In genomic region chr10:46524471-46525176, GRCh38 we compare ENCODE assay signal across 12 cellular contexts. TPM values are rescaled to one million over a fixed set of nuclear protein-coding genes. Genes with fewer than 3 reads are reported as not detected.
A peak's percentile ranks its signal among the peaks of the same experiment; 100 is the strongest.
DNase-seq lines count a peak whose midpoint lies in the region; ATAC-seq and TF ChIP-seq lines count a peak whose summit lies in the region.
"Had no signal": no experiment of that assay in that cellular context is flagged by ENCODE, and none has a peak within 500 bp of the region (broad histone marks: within the 10 kb centered on the region; RNA-seq: fewer than 3 reads in every experiment).

No MANE protein-coding gene starts in this region.

- TF ChIP-seq CTCF in retinal pigment epithelial cell (conservative IDR thresholded peaks at IDR 0.05; ENCODE audit: low read depth, low read length) (no peak), type B pancreatic cell (conservative IDR thresholded peaks at IDR 0.05) (no peak)

- ATAC-seq in SK-N-SH treated with all-trans-retinoic acid at 6 μM for 48 hours (peak; percentile 20), HG03196 (IDR thresholded peaks at IDR 0.05; ENCODE audit: unreplicated experiment) (no peak)
- ATAC-seq: activated naive CD8-positive, alpha-beta T cell treated with anti-CD3 and anti-CD28 coated beads, Interleukin-2, amount 50 U/mL, for 24 hours had no signal

- no peaks in the 10 kb centered on the region for H3K27me3 ChIP-seq in H7 (ENCODE audit: control insufficient read depth, insufficient read depth, low read length)

- no peaks in the 10 kb centered on the region for H3K36me3 Mint-ChIP-seq in type B pancreatic cell

- H3K9me3 Mint-ChIP-seq in type B pancreatic cell = no peaks in the 10 kb centered on the region
- H3K9me3 Mint-ChIP-seq: activated naive CD8-positive, alpha-beta T cell treated with anti-CD3 and anti-CD28 coated beads, Interleukin-2, amount 50 U/mL, for 24 hours had no signal

- no peaks in the 10 kb centered on the region for H3K4me1 Mint-ChIP-seq in type B pancreatic cell (ENCODE audit: unreplicated experiment)
- H3K4me1 Mint-ChIP-seq: activated naive CD8-positive, alpha-beta T cell treated with anti-CD3 and anti-CD28 coated beads, Interleukin-2, amount 50 U/mL, for 24 hours had no signal

- H3K4me3 ChIP-seq in H7 (ENCODE audit: insufficient read depth, low read depth, low read length) = no peak overlapping the region
- no peak overlapping the region for H3K4me3 ChIP-seq in retinal pigment epithelial cell (ENCODE audit: low read length)

- no peak overlapping the region for H3K27ac Mint-ChIP-seq in type B pancreatic cell
- H3K27ac Mint-ChIP-seq: activated naive CD8-positive, alpha-beta T cell treated with anti-CD3 and anti-CD28 coated beads, Interleukin-2, amount 50 U/mL, for 24 hours had no signal

- peak; percentile 71 for DNase-seq in H7
- peak; percentile 38 for DNase-seq in fibroblast of the conjunctiva (ENCODE audit: low read depth)
- DNase-seq in retinal pigment epithelial cell (ENCODE audit: low read depth) = peak; percentile 50
- DNase-seq in type B pancreatic cell (ENCODE audit: extremely low spot score, unreplicated experiment) = no peak
- no peak for DNase-seq in RPMI8226
- no peak for DNase-seq in NCI-H82 treated with DMSO at 0.1 percent for 48 hours (lab: John Stamatoyannopoulos, UW; ENCODE audit: unreplicated experiment)
- DNase-seq: activated naive CD8-positive, alpha-beta T cell treated with anti-CD3 and anti-CD28 coated beads, Interleukin-2, amount 50 U/mL, for 24 hours had no signal

- peaks cover 2% of the 10 kb centered on the region for H3K27me3 Mint-ChIP-seq in type B pancreatic cell
- H3K27me3 Mint-ChIP-seq: activated naive CD8-positive, alpha-beta T cell treated with anti-CD3 and anti-CD28 coated beads, Interleukin-2, amount 50 U/mL, for 24 hours had no signal

- no peak overlapping the region for H3K4me3 Mint-ChIP-seq in type B pancreatic cell
- H3K4me3 Mint-ChIP-seq: activated naive CD8-positive, alpha-beta T cell treated with anti-CD3 and anti-CD28 coated beads, Interleukin-2, amount 50 U/mL, for 24 hours had no signal

- H3K36me3 ChIP-seq in H7 (replicated peaks; ENCODE audit: control insufficient read depth, insufficient read depth, low read length) = no peaks in the 10 kb centered on the region

TF ChIP-seq in SK-N-SH treated with all-trans-retinoic acid at 6 μM for 48 hours, 23 proteins besides CTCF, POLR2A, EP300 and RAD21:
- TF ChIP-seq CREB5 (CRISPR knock-in tag; IDR thresholded peaks at IDR 0.05; ENCODE audit: low read depth) (peak; percentile 2; the same call in 1 of the 2 replicates), CSDC2 (CRISPR knock-in tag; IDR thresholded peaks at IDR 0.05) (peak; percentile 42; the same call in 1 of the 2 replicates), TSHZ2 (CRISPR knock-in tag; IDR thresholded peaks at IDR 0.05) (no peak), RARB (CRISPR knock-in tag; IDR thresholded peaks at IDR 0.05) (no peak), ISL1 (CRISPR knock-in tag; IDR thresholded peaks at IDR 0.05) (peak; percentile 52; the same call in 1 of the 2 replicates), ZFP3 (CRISPR knock-in tag; IDR thresholded peaks at IDR 0.05) (peak; percentile 59; the same call in 1 of the 2 replicates)

RNA-seq across cellular contexts. Expression of gene GPRIN2, which starts 31.8 kb away (rescaled TPM):
- 4.3 and 4.7 TPM in 2 replicates for total RNA-seq in H7 (2014; rRNA removed; shearing (Covaris generic))
- total RNA-seq in type B pancreatic cell (ENCODE audit: low replicate concordance) = 4.4 and 7.0 TPM in 2 replicates
- total RNA-seq: LHCN-M2, SK-MEL-5, subcutaneous adipose tissue had no signal

RNA-seq across cellular contexts. Expression of gene SYT15, which starts 54.3 kb away (rescaled TPM):
- total RNA-seq in H7 (2014; rRNA removed; shearing (Covaris generic)) = 0.04 TPM in 1 of 2 replicates, not detected in the other
- 1.2 and 1.3 TPM in 2 replicates for total RNA-seq in type B pancreatic cell (ENCODE audit: low replicate concordance)
- total RNA-seq: SK-MEL-5 had no signal

RNA-seq across cellular contexts. Expression of gene NPY4R, which starts 58.9 kb away (rescaled TPM):
- not detected in 2 replicates for total RNA-seq in H7 (2014; rRNA removed; shearing (Covaris generic))
- total RNA-seq in type B pancreatic cell (ENCODE audit: low replicate concordance) = 0.24 and 0.43 TPM in 2 replicates
- total RNA-seq: LHCN-M2, SK-MEL-5 had no signal

Comparison
In these comparisons a context has a peak if more than half of its experiments do, and no peak if none do; other contexts are left out.
1. DNase-seq: peak in H7 (single experiment), fibroblast of the conjunctiva (single experiment) and retinal pigment epithelial cell (single experiment); none in type B pancreatic cell (single experiment), RPMI8226 (single experiment) and NCI-H82 treated with DMSO at 0.1 percent for 48 hours (single experiment).